Comparison of ENCODE assay signal across 15 cellular contexts in genomic region chr5:126801174-126801991, GRCh38. TPM values are rescaled to one million over a fixed set of nuclear protein-coding genes. Genes with fewer than 3 reads are reported as not detected.
DNase-seq lines count a peak whose midpoint lies in the region; ATAC-seq and TF ChIP-seq lines count a peak whose summit lies in the region.
"Had no signal": no experiment of that assay in that cellular context is flagged by ENCODE, and none has a peak within 500 bp of the region (broad histone marks: within the 10 kb centered on the region; RNA-seq: fewer than 3 reads in every experiment).

No MANE protein-coding gene starts in this region.

- peaks cover 78% of the 10 kb centered on the region for H4K20me1 ChIP-seq in GM23338 (replicated peaks; ENCODE audit: insufficient read depth)
- peaks cover 61% of the 10 kb centered on the region for H4K20me1 ChIP-seq in PC-3 (ENCODE audit: low read length)

- no peak for TF ChIP-seq CTCF in GM23338 (conservative IDR thresholded peaks at IDR 0.05; ENCODE audit: low read depth in 2 of 2)
- TF ChIP-seq CTCF in PC-3 (conservative IDR thresholded peaks at IDR 0.05; ENCODE audit: low read depth, low read length), result no peak
- TF ChIP-seq CTCF in prostate gland (IDR thresholded peaks at IDR 0.05), result no peak

- H3K4me2 ChIP-seq in GM23338 (no peak overlapping the region), PC-3 (ENCODE audit: low read length) (no peak overlapping the region), mesenchymal stem cell (ENCODE audit: low read length, poor library complexity, severe bottlenecking) (no peak overlapping the region)

- peak overlapping the region; percentile 39; the same call in 1 of the 2 replicates for H3K27ac ChIP-seq in GM23338 (ENCODE audit: low read depth)
- no peak overlapping the region for H3K27ac ChIP-seq in PC-3 (ENCODE audit: low read length)
- no peak overlapping the region for H3K27ac ChIP-seq in mesenchymal stem cell (ENCODE audit: low read length, poor library complexity, severe bottlenecking)
- no peak overlapping the region for H3K27ac ChIP-seq in prostate gland
- H3K27ac ChIP-seq: pancreas had no signal

- H3K27me3 Mint-ChIP-seq in activated CD4-positive, alpha-beta memory T cell treated with anti-CD3 and anti-CD28 coated beads, Interleukin-2, amount 10 ng/mL, durations not matched to agents 7 days and 5 days, result no peaks in the 10 kb centered on the region
- H3K27me3 Mint-ChIP-seq in activated CD4-positive, alpha-beta memory T cell treated with anti-CD3 and anti-CD28 coated beads for 36 hours, result no peaks in the 10 kb centered on the region
- H3K27me3 Mint-ChIP-seq in GM23338 (ENCODE audit: insufficient read depth, low read depth, poor library complexity), result peaks cover 7% of the 10 kb centered on the region

- POLR2A ChIA-PET in activated CD4-positive, alpha-beta memory T cell treated with anti-CD3 and anti-CD28 coated beads, Interleukin-2, amount 10 ng/mL, durations not matched to agents 7 days and 5 days (lab: Charles Lee), result interaction anchor here (0.9 to 6.9 kb wide), 6 partner anchors 8 to 126 kb away, joined by 3 to 58 read pairs (median 3); partner anchors contain the start of gene LMNB1
- POLR2A ChIA-PET in activated CD4-positive, alpha-beta memory T cell treated with anti-CD3 and anti-CD28 coated beads for 36 hours (lab: Charles Lee), result interaction anchor here (1.2 to 1.6 kb wide), 2 partner anchors 10 to 24 kb away, joined by 3 to 6 read pairs; partner anchors contain the start of gene LMNB1
- POLR2A ChIA-PET in PC-3 (lab: Charles Lee; ENCODE audit: unreplicated experiment), result no interaction called here

- peaks cover 9% of the 10 kb centered on the region for H3K79me1 ChIP-seq in mesenchymal stem cell (replicated peaks; ENCODE audit: low read length, poor library complexity, severe bottlenecking)

- no peak overlapping the region for H2AFZ ChIP-seq in GM23338
- H2AFZ ChIP-seq in PC-3 (ENCODE audit: low read length), result no peak overlapping the region
- H2AFZ ChIP-seq in mesenchymal stem cell (ENCODE audit: low read depth, low read length), result no peak overlapping the region

- H3K9me2 ChIP-seq in GM23338 (ENCODE audit: insufficient read depth) (no peaks in the 10 kb centered on the region), PC-3 (replicated peaks; ENCODE audit: low read length) (no peaks in the 10 kb centered on the region)

- 0 out of 2 replicates have a peak, but pooled peaks cover 8% of the 10 kb centered on the region for H3F3A ChIP-seq in GM23338 (replicated peaks; ENCODE audit: low read depth)
- H3F3A ChIP-seq in PC-3 (ENCODE audit: low read length, unreplicated experiment), result no peaks in the 10 kb centered on the region

- no peak for DNase-seq in activated CD4-positive, alpha-beta memory T cell treated with anti-CD3 and anti-CD28 coated beads, Interleukin-2, amount 10 ng/mL, durations not matched to agents 7 days and 5 days
- no peak for DNase-seq in activated CD4-positive, alpha-beta memory T cell treated with anti-CD3 and anti-CD28 coated beads for 36 hours
- no peak for DNase-seq in GM23338 (ENCODE audit: low spot score)
- DNase-seq in PC-3, result peak; percentile 31
- no peak for DNase-seq in mesenchymal stem cell
- no peak for DNase-seq in dedifferentiated amniotic fluid mesenchymal stem cell (ENCODE audit: extremely low spot score)
- DNase-seq in prostate gland (ENCODE audit: low spot score), result no peak
- DNase-seq: Calu3; H7; kidney; NCI-H2081 treated with DMSO at 0.1 percent for 48 hours; NCI-H748 treated with DMSO at 0.1 percent for 48 hours; pancreas; stimulated activated CD4-positive, alpha-beta T cell treated with anti-CD3 and anti-CD28 coated beads, Interleukin-12 subunit alpha, Interleukin-12 subunit beta, amount 100 ng/mL, for 4 hours had no signal

- H4K8ac ChIP-seq in mesenchymal stem cell (ENCODE audit: low read length), result no peak overlapping the region

- H3K9me3 ChIP-seq in PC-3 (ENCODE audit: low read length) (no peaks in the 10 kb centered on the region), mesenchymal stem cell (ENCODE audit: control insufficient read depth, low read length) (no peaks in the 10 kb centered on the region), prostate gland (no peaks in the 10 kb centered on the region)
- H3K9me3 ChIP-seq: pancreas had no signal

- TF ChIP-seq POLR2A in prostate gland (IDR thresholded peaks at IDR 0.05), result no peak

- no peaks in the 10 kb centered on the region for H3K9me3 Mint-ChIP-seq in activated CD4-positive, alpha-beta memory T cell treated with anti-CD3 and anti-CD28 coated beads, Interleukin-2, amount 10 ng/mL, durations not matched to agents 7 days and 5 days
- H3K9me3 Mint-ChIP-seq in activated CD4-positive, alpha-beta memory T cell treated with anti-CD3 and anti-CD28 coated beads for 36 hours, result no peaks in the 10 kb centered on the region
- H3K9me3 Mint-ChIP-seq in GM23338, result no peaks in the 10 kb centered on the region

- no peak overlapping the region for H3K23ac ChIP-seq in mesenchymal stem cell (ENCODE audit: low read length in 2 of 2)

- BruUV-seq in PC-3 (replicated peaks; lab: Mats Ljungman, UMichigan), result no TSS peak

- no peak overlapping the region for H4K91ac ChIP-seq in mesenchymal stem cell (ENCODE audit: low read length)

- no peak overlapping the region for H3K14ac ChIP-seq in mesenchymal stem cell (ENCODE audit: low read length in 2 of 2)

- no peak for ATAC-seq in GM23338
- ATAC-seq in PC-3, result peak; percentile 74
- ATAC-seq in GM18858 (IDR thresholded peaks at IDR 0.05; ENCODE audit: unreplicated experiment), result no peak

- H3K4me3 Mint-ChIP-seq in activated CD4-positive, alpha-beta memory T cell treated with anti-CD3 and anti-CD28 coated beads, Interleukin-2, amount 10 ng/mL, durations not matched to agents 7 days and 5 days, result no peak overlapping the region
- no peak overlapping the region for H3K4me3 Mint-ChIP-seq in activated CD4-positive, alpha-beta memory T cell treated with anti-CD3 and anti-CD28 coated beads for 36 hours
- H3K4me3 Mint-ChIP-seq in GM23338, result no peak overlapping the region

- no peak overlapping the region for H2BK15ac ChIP-seq in mesenchymal stem cell (ENCODE audit: low read depth, poor library complexity, severe bottlenecking)

- intact Hi-C loops in activated CD4-positive, alpha-beta memory T cell treated with anti-CD3 and anti-CD28 coated beads for 36 hours (cut with micrococcal nuclease), result no loop called here
- intact Hi-C loops in PC-3 (cut with micrococcal nuclease), result no loop called here
- intact Hi-C loops in prostate gland (cut with DNase I), result no loop called here

- H3K4me1 ChIP-seq in GM23338 (ENCODE audit: insufficient read depth) (peaks cover 12% of the 10 kb centered on the region), PC-3 (ENCODE audit: insufficient read depth, low read length) (peaks cover 9% of the 10 kb centered on the region; the same call in 1 of the 2 replicates), mesenchymal stem cell (ENCODE audit: control insufficient read depth, insufficient read depth, low read depth, low read length) (no peaks in the 10 kb centered on the region), prostate gland (replicated peaks) (no peaks in the 10 kb centered on the region)
- H3K4me1 ChIP-seq: pancreas had no signal

- no peak overlapping the region for H3K4ac ChIP-seq in mesenchymal stem cell (ENCODE audit: low read depth in 1 of 2, low read length in 2 of 2)

- no peak overlapping the region for H2BK12ac ChIP-seq in mesenchymal stem cell (ENCODE audit: low read length in 2 of 2)

- CTCF ChIA-PET in activated CD4-positive, alpha-beta memory T cell treated with anti-CD3 and anti-CD28 coated beads, Interleukin-2, amount 10 ng/mL, durations not matched to agents 7 days and 5 days (lab: Charles Lee), result interaction anchor here (0.9 to 4.2 kb wide), 9 partner anchors 9 to 198 kb away, joined by 3 to 43 read pairs (median 8); partner anchors contain the start of gene LMNB1
- CTCF ChIA-PET in activated CD4-positive, alpha-beta memory T cell treated with anti-CD3 and anti-CD28 coated beads for 36 hours (lab: Charles Lee), result interaction anchor here (0.6 to 4.0 kb wide), 16 partner anchors 10 to 512 kb away, joined by 3 to 30 read pairs (median 4); partner anchors contain the start of gene PHAX
- CTCF ChIA-PET in PC-3 (lab: Charles Lee), result interaction anchor here (0.5 to 1.8 kb wide), 4 partner anchors 23 to 1020 kb away, joined by 3 to 12 read pairs (median 4); no protein-coding TSS in a partner anchor

- H2BK5ac ChIP-seq in mesenchymal stem cell (ENCODE audit: low read depth, low read length, poor library complexity, severe bottlenecking), result no peak overlapping the region

- H3K36me3 ChIP-seq in GM23338 (ENCODE audit: insufficient read depth) (peaks cover 18% of the 10 kb centered on the region), PC-3 (ENCODE audit: low read depth, low read length) (peaks cover 20% of the 10 kb centered on the region), mesenchymal stem cell (ENCODE audit: control insufficient read depth in 1 of 2, insufficient read depth in 2 of 2, low read depth in 1 of 2, low read length in 2 of 2) (peaks cover under 1 to 3% of the 10 kb centered on the region in 2 experiments), prostate gland (no peaks in the 10 kb centered on the region)
- H3K36me3 ChIP-seq: pancreas had no signal

- peak overlapping the region; percentile 5 for H3K27ac Mint-ChIP-seq in activated CD4-positive, alpha-beta memory T cell treated with anti-CD3 and anti-CD28 coated beads, Interleukin-2, amount 10 ng/mL, durations not matched to agents 7 days and 5 days
- H3K27ac Mint-ChIP-seq in activated CD4-positive, alpha-beta memory T cell treated with anti-CD3 and anti-CD28 coated beads for 36 hours, result no peak overlapping the region
- no peak overlapping the region; the same call in 1 of the 2 replicates for H3K27ac Mint-ChIP-seq in GM23338

- H3K27me3 ChIP-seq in GM23338 (ENCODE audit: insufficient read depth), result no peaks in the 10 kb centered on the region
- no peaks in the 10 kb centered on the region for H3K27me3 ChIP-seq in PC-3 (ENCODE audit: low read length)
- no peaks in the 10 kb centered on the region for H3K27me3 ChIP-seq in mesenchymal stem cell (ENCODE audit: control insufficient read depth in 1 of 2, insufficient read depth in 1 of 2, low read length in 2 of 2)
- no peaks in the 10 kb centered on the region for H3K27me3 ChIP-seq in prostate gland (replicated peaks; ENCODE audit: insufficient read depth)
- H3K27me3 ChIP-seq: pancreas had no signal

- WGBS in mesenchymal stem cell, result 100% methylated on average over 1 of the region's 4 CpGs
- 56% methylated on average over 4 of the region's 4 CpGs for WGBS in prostate gland

- H3K4me3 ChIP-seq in GM23338 (no peak overlapping the region), PC-3 (ENCODE audit: low read length) (no peak overlapping the region), mesenchymal stem cell (ENCODE audit: insufficient read depth in 1 of 2, low read depth in 1 of 2, low read length in 2 of 2) (no peak overlapping the region), prostate gland (no peak overlapping the region)
- H3K4me3 ChIP-seq: pancreas had no signal

- H2AK5ac ChIP-seq in mesenchymal stem cell (ENCODE audit: low read length, severe bottlenecking), result no peak overlapping the region

- no peak overlapping the region for H3K9ac ChIP-seq in PC-3 (ENCODE audit: low read length)
- H3K9ac ChIP-seq in mesenchymal stem cell (ENCODE audit: low read length), result peak overlapping the region; percentile 36

- peaks cover 44% of the 10 kb centered on the region for H3K4me1 Mint-ChIP-seq in activated CD4-positive, alpha-beta memory T cell treated with anti-CD3 and anti-CD28 coated beads, Interleukin-2, amount 10 ng/mL, durations not matched to agents 7 days and 5 days
- peaks cover 41% of the 10 kb centered on the region for H3K4me1 Mint-ChIP-seq in activated CD4-positive, alpha-beta memory T cell treated with anti-CD3 and anti-CD28 coated beads for 36 hours (ENCODE audit: low read depth)
- peaks cover 19% of the 10 kb centered on the region for H3K4me1 Mint-ChIP-seq in GM23338

- H2BK120ac ChIP-seq in mesenchymal stem cell (ENCODE audit: low read depth, low read length), result no peak overlapping the region

- peaks cover 35% of the 10 kb centered on the region for H3K36me3 Mint-ChIP-seq in activated CD4-positive, alpha-beta memory T cell treated with anti-CD3 and anti-CD28 coated beads, Interleukin-2, amount 10 ng/mL, durations not matched to agents 7 days and 5 days (ENCODE audit: low read depth)
- peaks cover 30% of the 10 kb centered on the region for H3K36me3 Mint-ChIP-seq in activated CD4-positive, alpha-beta memory T cell treated with anti-CD3 and anti-CD28 coated beads for 36 hours
- peaks cover 33% of the 10 kb centered on the region for H3K36me3 Mint-ChIP-seq in GM23338 (ENCODE audit: low read depth)

- H3K79me2 ChIP-seq in GM23338 (replicated peaks; ENCODE audit: insufficient read depth), result peaks cover 92% of the 10 kb centered on the region
- H3K79me2 ChIP-seq in PC-3 (ENCODE audit: low read length), result peaks cover 95% of the 10 kb centered on the region

- H3K18ac ChIP-seq in mesenchymal stem cell (ENCODE audit: low read depth in 1 of 2, low read length in 2 of 2), result no peak overlapping the region

RNA-seq across cellular contexts. Expression of gene LMNB1, which starts 24.4 kb away (rescaled TPM):
- total RNA-seq in activated CD4-positive, alpha-beta memory T cell treated with anti-CD3 and anti-CD28 coated beads, Interleukin-2, amount 10 ng/mL, durations not matched to agents 7 days and 5 days, result 100 to 1,000 TPM; 291 to 296 TPM
- total RNA-seq in activated CD4-positive, alpha-beta memory T cell treated with anti-CD3 and anti-CD28 coated beads for 36 hours, result 100 to 1,000 TPM; 212 to 215 TPM
- total RNA-seq in GM23338 (2014; rRNA removed; shearing (Covaris generic)), result 269 and 299 TPM in 2 replicates
- 20.1 and 21.5 TPM in 2 replicates for polyA plus RNA-seq in GM23338 (2016; fragmentation: Nextera tagmentation; extraction: Ambion mirVana)
- total RNA-seq in PC-3 (2014; rRNA removed), result 119 and 151 TPM in 2 replicates
- polyA plus RNA-seq in mesenchymal stem cell (2013, experiment 1 of 2), result 10.6 TPM
- polyA plus RNA-seq in mesenchymal stem cell (2013, experiment 2 of 2), result 11.1 TPM
- 10 to 100 TPM; 11.5 to 12.2 TPM for total RNA-seq in prostate gland
